9 cellular contexts compared by ENCODE assay signal in the genomic region with DNA sequence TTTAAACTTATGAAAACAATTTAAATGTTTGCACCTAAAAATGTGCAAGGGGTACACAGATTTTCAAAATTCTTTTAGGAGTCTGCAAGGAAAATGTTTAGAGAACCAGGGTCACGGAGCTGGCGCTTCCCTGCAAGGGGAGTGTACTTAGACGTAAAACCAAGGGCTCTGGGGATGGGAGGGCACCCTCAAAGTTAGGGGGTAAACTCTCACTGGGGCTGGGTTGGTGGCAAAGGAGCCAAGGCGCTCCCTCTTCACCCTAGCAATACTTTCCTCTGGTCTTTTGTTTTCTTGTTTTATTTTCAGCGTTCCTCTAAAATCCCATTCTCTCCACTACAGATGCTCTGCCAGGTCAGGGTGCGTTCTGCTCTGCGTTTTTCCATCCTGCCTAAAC. TPM values are rescaled to one million over a fixed set of nuclear protein-coding genes. Genes with fewer than 3 reads are reported as not detected.
DNase-seq lines count a peak whose midpoint lies in the region; ATAC-seq and TF ChIP-seq lines count a peak whose summit lies in the region.
"Had no signal": no experiment of that assay in that cellular context is flagged by ENCODE, and none has a peak within 500 bp of the region (broad histone marks: within the 10 kb centered on the region; RNA-seq: fewer than 3 reads in every experiment).

No MANE protein-coding gene starts in this region.

- no peaks in the 10 kb centered on the region for H3K27me3 Mint-ChIP-seq in activated naive CD8-positive, alpha-beta T cell

- H3K36me3 Mint-ChIP-seq in activated naive CD8-positive, alpha-beta T cell, result no peaks in the 10 kb centered on the region

- POLR2A ChIA-PET in GM10248 (lab: Yijun Ruan, JAX), result no interaction called here

- peak overlapping the region; percentile 59 for H3K4me3 ChIP-seq in HFF-Myc (replicated peaks; ENCODE audit: low read depth, low read length)
- peak overlapping the region; percentile 60 for H3K4me3 ChIP-seq in iPS-11a (ENCODE audit: low read depth, low read length)
- H3K4me3 ChIP-seq in spleen, result peak overlapping the region; percentile 37 to 77 (median 54)

- peaks cover 12% of the 10 kb centered on the region for H3K4me1 Mint-ChIP-seq in activated naive CD8-positive, alpha-beta T cell (ENCODE audit: low read depth)

- no peaks in the 10 kb centered on the region for H3K36me3 ChIP-seq in spleen

- H3K27ac Mint-ChIP-seq in activated naive CD8-positive, alpha-beta T cell, result no peak overlapping the region

- DNase-seq in HFF-Myc (ENCODE audit: extremely low read depth, low read depth) (no peak), spleen (no peak), GM10248 (ENCODE audit: extremely low spot score) (no peak), epidermal melanocyte (ENCODE audit: insufficient read length, low spot score) (no peak), hepatic stellate cell (ENCODE audit: low spot score) (no peak)

- H3K9me3 Mint-ChIP-seq in activated naive CD8-positive, alpha-beta T cell (ENCODE audit: low read depth), result no peaks in the 10 kb centered on the region

- H3K4me3 Mint-ChIP-seq in activated naive CD8-positive, alpha-beta T cell, result peak overlapping the region; percentile 93

- TF ChIP-seq CTCF in HFF-Myc (IDR thresholded peaks at IDR 0.05; ENCODE audit: low read depth, low read length, missing control alignments), result no peak
- no peak for TF ChIP-seq CTCF in spleen (IDR thresholded peaks at IDR 0.05 in 8 of 11, conservative IDR thresholded peaks at IDR 0.05 in 3 of 11)
- no peak for TF ChIP-seq CTCF in GM10248 (IDR thresholded peaks at IDR 0.05; ENCODE audit: control extremely low read depth, extremely low read depth, low read depth, missing control alignments)

- H3K9me3 ChIP-seq in spleen, result no peaks in the 10 kb centered on the region

- no peak for ATAC-seq in HG03432 (IDR thresholded peaks at IDR 0.05; ENCODE audit: unreplicated experiment)

- peak overlapping the region; percentile 51 to 88 (median 79) for H3K27ac ChIP-seq in spleen

- H3K4me1 ChIP-seq in spleen, result peaks cover 3 to 34% (median 10%) of the 10 kb centered on the region in 6 donors

- CTCF ChIA-PET in GM10248 (lab: Yijun Ruan, JAX), result no interaction called here

- WGBS in spleen, 5 donors, result 19 to 27% (median 24%) methylated on average over 7 of the region's 7 CpGs

- H3K27me3 ChIP-seq in spleen (replicated peaks in 1 of 7), result no peaks in the 10 kb centered on the region

- intact Hi-C loops in spleen (cut with DNase I; ENCODE audit: low total_unique reads), result no loop called here

- no peak for TF ChIP-seq POLR2A in spleen (IDR thresholded peaks at IDR 0.05)

RNA-seq across cellular contexts. Expression of a gene that starts 20.0 kb away (rescaled TPM):
- total RNA-seq in spleen, result not detected
- not detected for polyA plus RNA-seq in spleen
- total RNA-seq: renal cortical epithelial cell had no signal

RNA-seq across cellular contexts. Expression of a gene that starts 42.9 kb away (rescaled TPM):
- total RNA-seq in spleen, result 100 to 1,000 TPM in 4 of 7 donors, 10 to 100 TPM in 3; 83.4 to 126 (median 110) TPM
- polyA plus RNA-seq in spleen, result 10 to 100 TPM; 32.6 to 44.4 (median 33.7) TPM

RNA-seq across cellular contexts. Expression of a gene that starts 43.0 kb away (rescaled TPM):
- 1 to 10 TPM; 2.8 to 6.6 (median 4.8) TPM for total RNA-seq in spleen
- polyA plus RNA-seq in spleen, result 1 to 10 TPM; 2.6 to 5.5 (median 4.7) TPM
